ENCODE assay signal across 27 cellular contexts in the genomic region with DNA sequence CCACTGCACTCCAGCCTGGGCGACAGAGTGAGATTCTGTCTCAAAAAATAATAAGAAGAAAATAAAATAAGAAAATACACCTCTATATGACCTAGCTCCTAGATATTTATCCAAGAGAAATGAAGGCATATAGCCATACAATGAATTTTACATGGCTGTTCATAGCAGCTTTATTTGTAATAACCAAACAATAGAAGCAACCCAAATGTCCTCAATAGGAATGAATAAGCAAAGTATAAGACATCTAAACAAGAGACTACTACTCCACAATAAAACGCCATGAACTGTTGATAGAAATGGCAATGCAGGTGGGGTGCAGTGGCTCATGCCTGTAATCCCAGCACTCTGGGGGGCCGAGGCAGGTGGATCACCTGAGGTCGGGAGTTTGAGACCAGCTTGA. TPM values are rescaled to one million over a fixed set of nuclear protein-coding genes. Genes with fewer than 3 reads are reported as not detected.
"Had no signal": no experiment of that assay in that cellular context is flagged by ENCODE, and none has a peak within 500 bp of the region (broad histone marks: within the 10 kb centered on the region; RNA-seq: fewer than 3 reads in every experiment).

No MANE protein-coding gene starts in this region.

- H3K4me1 Mint-ChIP-seq: stimulated activated effector memory CD8-positive, alpha-beta T cell treated with anti-CD3 and anti-CD28 coated beads, Interleukin-12 subunit alpha, Interleukin-12 subunit beta, amount 100 ng/mL, for 72 hours; stimulated activated memory B cell treated with anti-CD40 and anti-IgM and Interleukin-4, amounts not matched to agents 10 μg/mL and 1 μg/mL and 100 μg/mL, for 72 hours; stimulated activated naive B cell treated with anti-CD40 and anti-IgM and Interleukin-4, amounts not matched to agents 10 μg/mL and 1 μg/mL and 100 μg/mL, for 72 hours; stimulated activated naive CD8-positive, alpha-beta T cell treated with anti-CD3 and anti-CD28 coated beads, Interleukin-15, amount 100 ng/mL, for 72 hours had no signal

- H3K9me3 Mint-ChIP-seq: stimulated activated memory B cell treated with anti-CD40 and anti-IgM and Interleukin-4, amounts not matched to agents 10 μg/mL and 1 μg/mL and 100 μg/mL, for 72 hours; stimulated activated naive CD8-positive, alpha-beta T cell treated with anti-CD3 and anti-CD28 coated beads, Interleukin-15, amount 100 ng/mL, for 72 hours; stimulated activated naive CD8-positive, alpha-beta T cell treated with anti-CD3 and anti-CD28 coated beads, Interleukin-15, Interleukin-2, amounts not matched to agents 100 ng/mL and 50 ng/mL, for 24 hours had no signal

- H3K36me3 Mint-ChIP-seq: stimulated activated effector memory CD8-positive, alpha-beta T cell treated with anti-CD3 and anti-CD28 coated beads, Interleukin-12 subunit alpha, Interleukin-12 subunit beta, amount 100 ng/mL, for 72 hours; stimulated activated memory B cell treated with anti-CD40 and anti-IgM and Interleukin-4, amounts not matched to agents 10 μg/mL and 1 μg/mL and 100 μg/mL, for 72 hours; stimulated activated naive B cell treated with anti-CD40 and anti-IgM and Interleukin-4, amounts not matched to agents 10 μg/mL and 1 μg/mL and 100 μg/mL, for 72 hours had no signal

- H3K27ac Mint-ChIP-seq: stimulated activated effector memory CD8-positive, alpha-beta T cell treated with anti-CD3 and anti-CD28 coated beads, Interleukin-12 subunit alpha, Interleukin-12 subunit beta, amount 100 ng/mL, for 72 hours; stimulated activated memory B cell treated with anti-CD40 and anti-IgM and Interleukin-4, amounts not matched to agents 10 μg/mL and 1 μg/mL and 100 μg/mL, for 72 hours; stimulated activated naive B cell treated with anti-CD40 and anti-IgM and Interleukin-4, amounts not matched to agents 10 μg/mL and 1 μg/mL and 100 μg/mL, for 72 hours; stimulated activated naive CD8-positive, alpha-beta T cell treated with anti-CD3 and anti-CD28 coated beads, Interleukin-15, amount 100 ng/mL, for 72 hours; stimulated activated naive CD8-positive, alpha-beta T cell treated with anti-CD3 and anti-CD28 coated beads, Interleukin-15, Interleukin-2, amounts not matched to agents 100 ng/mL and 50 ng/mL, for 24 hours had no signal

- DNase-seq: stimulated activated CD4-positive, alpha-beta T cell treated with anti-CD3 and anti-CD28 coated beads, Interleukin-2, amount 100 ng/mL, for 24 hours; stimulated activated CD4-positive, alpha-beta T cell treated with anti-CD3 and anti-CD28 coated beads, Interleukin-2, amount 100 ng/mL, for 48 hours; stimulated activated CD4-positive, alpha-beta T cell treated with anti-CD3 and anti-CD28 coated beads, Interleukin-4, amount 100 ng/mL, for 1 hour; stimulated activated CD4-positive, alpha-beta T cell treated with anti-CD3 and anti-CD28 coated beads, Interleukin-4, amount 100 ng/mL, for 24 hours; stimulated activated CD4-positive, alpha-beta T cell treated with anti-CD3 and anti-CD28 coated beads, Interleukin-4, amount 100 ng/mL, for 4 hours; stimulated activated CD8-positive, alpha-beta memory T cell treated with anti-CD3 and anti-CD28 coated beads, Interleukin-4, amount 100 ng/mL, for 48 hours; stimulated activated naive B cell treated with anti-CD40 and anti-IgM and Interleukin-4, amounts not matched to agents 10 μg/mL and 1 μg/mL and 100 μg/mL, for 72 hours; stimulated activated naive CD4-positive, alpha-beta T cell; stimulated activated naive CD4-positive, alpha-beta T cell treated with Interleukin-2 at 50 U/mL for 16 hours; stimulated activated naive CD8-positive, alpha-beta T cell treated with anti-CD3 and anti-CD28 coated beads, Interleukin-15, amount 100 ng/mL, for 72 hours; stimulated activated naive CD8-positive, alpha-beta T cell treated with anti-CD3 and anti-CD28 coated beads, Interleukin-15, Interleukin-2, amounts not matched to agents 100 U/mL and 50 U/mL, for 24 hours; stomach; substantia nigra; testis; thyroid gland; tibial artery; transverse colon; upper lobe of left lung; upper lobe of right lung; uterus had no signal

- H3K4me3 Mint-ChIP-seq: stimulated activated effector memory CD8-positive, alpha-beta T cell treated with anti-CD3 and anti-CD28 coated beads, Interleukin-12 subunit alpha, Interleukin-12 subunit beta, amount 100 ng/mL, for 72 hours; stimulated activated memory B cell treated with anti-CD40 and anti-IgM and Interleukin-4, amounts not matched to agents 10 μg/mL and 1 μg/mL and 100 μg/mL, for 72 hours; stimulated activated naive B cell treated with anti-CD40 and anti-IgM and Interleukin-4, amounts not matched to agents 10 μg/mL and 1 μg/mL and 100 μg/mL, for 72 hours; stimulated activated naive CD8-positive, alpha-beta T cell treated with anti-CD3 and anti-CD28 coated beads, Interleukin-15, amount 100 ng/mL, for 72 hours; stimulated activated naive CD8-positive, alpha-beta T cell treated with anti-CD3 and anti-CD28 coated beads, Interleukin-15, Interleukin-2, amounts not matched to agents 100 ng/mL and 50 ng/mL, for 24 hours had no signal

- H3K27ac ChIP-seq: stomach, testis, thoracic aorta, thyroid gland, tibial artery, tibial nerve, transverse colon, upper lobe of left lung, upper lobe of right lung, uterus, vagina had no signal

- H3K36me3 ChIP-seq: stomach, thoracic aorta, thyroid gland, tibial artery, tibial nerve, transverse colon, upper lobe of left lung, upper lobe of right lung, uterus, vagina had no signal

- H3K4me1 ChIP-seq: testis, upper lobe of right lung, uterus had no signal

- H3K4me3 ChIP-seq: stomach, testis, thoracic aorta, thyroid gland, tibial artery, tibial nerve, transverse colon, upper lobe of left lung, upper lobe of right lung, uterus, vagina had no signal

- H3K9me3 ChIP-seq: stomach, testis, thoracic aorta, thyroid gland, tibial artery, tibial nerve, transverse colon, upper lobe of left lung, upper lobe of right lung, uterus, vagina had no signal

- H3K27me3 ChIP-seq: stomach, testis, thyroid gland, tibial artery, tibial nerve, transverse colon, upper lobe of left lung, upper lobe of right lung, uterus, vagina had no signal

- H3K27me3 Mint-ChIP-seq: stimulated activated naive CD8-positive, alpha-beta T cell treated with anti-CD3 and anti-CD28 coated beads, Interleukin-15, Interleukin-2, amounts not matched to agents 100 ng/mL and 50 ng/mL, for 24 hours had no signal

RNA-seq across cellular contexts. Expression of a gene that starts 31.2 kb away (rescaled TPM):
- total RNA-seq: subcutaneous adipose tissue had no signal
